37 cellular contexts compared by ENCODE assay signal in the genomic region with DNA sequence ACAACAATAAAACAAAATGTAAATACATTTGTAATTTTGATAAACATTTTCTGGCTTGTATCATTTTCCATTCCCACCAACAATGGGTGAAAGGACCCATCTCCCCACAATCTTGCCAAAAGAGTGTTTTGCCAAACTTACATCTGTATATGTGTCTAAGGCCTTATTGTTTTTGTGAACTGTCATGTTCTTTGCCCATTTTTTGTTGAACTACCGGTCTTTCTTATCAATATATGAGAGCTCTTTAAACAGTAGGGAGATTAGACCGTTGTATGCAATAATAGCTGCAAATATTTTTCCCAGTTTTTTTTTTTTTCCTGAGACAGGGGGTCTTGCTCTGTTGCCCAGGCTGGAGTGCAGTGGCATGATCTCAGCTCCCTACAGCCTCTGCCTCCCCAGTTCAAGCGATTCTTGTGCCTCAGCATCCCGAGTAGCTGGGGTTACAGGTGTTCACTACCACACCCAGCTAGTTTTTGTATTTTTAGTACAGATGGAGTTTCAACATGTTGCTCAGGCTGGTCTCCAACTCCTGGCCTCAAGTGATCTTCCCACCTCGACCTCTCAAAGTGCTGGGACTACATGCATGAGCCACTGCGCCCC.
"Had no signal": no experiment of that assay in that cellular context is flagged by ENCODE, and none has a peak within 500 bp of the region (broad histone marks: within the 10 kb centered on the region; RNA-seq: fewer than 3 reads in every experiment).

No MANE protein-coding gene starts in this region.

- FAIRE-seq: endometrium, endothelial cell of umbilical vein had no signal

- H3K9me3 ChIP-seq: adrenal gland, breast epithelium, colonic mucosa, esophagus squamous epithelium, gastroesophageal sphincter, heart right ventricle had no signal

- H3K36me3 ChIP-seq: adrenal gland, breast epithelium, cardiac muscle cell, colonic mucosa, esophagus squamous epithelium, gastroesophageal sphincter, heart right ventricle, WERI-Rb-1 had no signal

- H3K4me1 Mint-ChIP-seq: activated B cell treated with CpG ODN at 0.5 μM for 24 hours, brain, T-helper 17 cell had no signal

- ATAC-seq: activated CD4-positive, CD25-positive, alpha-beta regulatory T cell treated with anti-CD3 and anti-CD28 coated beads, Interleukin-2, amount 50 U/mL, for 24 hours; activated CD8-positive, alpha-beta memory T cell treated with anti-CD3 and anti-CD28 coated beads, Interleukin-2, amount 10 ng/mL, durations not matched to agents 7 days and 5 days; activated CD8-positive, alpha-beta T cell treated with anti-CD3 and anti-CD28 coated beads, Interleukin-2, amount 10 ng/mL, durations not matched to agents 7 days and 5 days; activated naive CD8-positive, alpha-beta T cell treated with anti-CD3 and anti-CD28 coated beads, Interleukin-2, amount 50 U/mL, for 24 hours; activated T-cell treated with anti-CD3 and anti-CD28 coated beads, Interleukin-2, amount 50 U/mL, for 72 hours; gastroesophageal sphincter; T-helper 17 cell had no signal

- DNase-seq: activated B cell treated with CpG ODN at 0.5 μM for 24 hours; activated CD4-positive, alpha-beta memory T cell treated with anti-CD3 and anti-CD28 coated beads for 36 hours; activated CD4-positive, alpha-beta T cell treated with anti-CD3 and anti-CD28 coated beads for 48 hours; activated CD4-positive, alpha-beta T cell treated with anti-CD3 and anti-CD28 coated beads, Interleukin-2, amount 50 U/mL, for 1 hour; activated CD8-positive, alpha-beta memory T cell treated with anti-CD3 and anti-CD28 coated beads, Interleukin-2, amount 10 ng/mL, durations not matched to agents 7 days and 5 days; activated CD8-positive, alpha-beta memory T cell treated with anti-CD3 and anti-CD28 coated beads, Interleukin-2, amount 50 U/mL, for 4 hours; activated CD8-positive, alpha-beta T cell treated with anti-CD3 and anti-CD28 coated beads, Interleukin-2, amount 10 ng/mL, durations not matched to agents 7 days and 5 days; activated gamma-delta T cell; activated naive CD4-positive, alpha-beta T cell; activated naive CD4-positive, alpha-beta T cell treated with anti-CD3 and anti-CD28 coated beads, Interleukin-2, amount 50 U/mL, for 16 hours; activated naive CD8-positive, alpha-beta T cell treated with anti-CD3 and anti-CD28 coated beads for 36 hours; activated naive CD8-positive, alpha-beta T cell treated with anti-CD3 and anti-CD28 coated beads, Interleukin-2, amount 50 U/mL, for 24 hours; activated T-cell treated with anti-CD3 and anti-CD28 coated beads, Interleukin-2, amount 50 U/mL, for 1 hour; activated T-cell treated with anti-CD3 and anti-CD28 coated beads, Interleukin-2, amount 50 U/mL, for 72 hours; adrenal gland; amygdala; aorta; central memory CD4-positive, alpha-beta T cell; cerebellar nuclear complex; colonic mucosa; effector CD8-positive, alpha-beta T cell; esophagus squamous epithelium; foreskin melanocyte; heart right ventricle; T-helper 1 cell; T-helper 17 cell; T1000; WERI-Rb-1 had no signal

- H3K27ac Mint-ChIP-seq: activated B cell treated with CpG ODN at 0.5 μM for 24 hours; activated CD4-positive, alpha-beta memory T cell treated with anti-CD3 and anti-CD28 coated beads for 36 hours; activated CD8-positive, alpha-beta memory T cell treated with anti-CD3 and anti-CD28 coated beads, Interleukin-2, amount 10 ng/mL, durations not matched to agents 7 days and 5 days; activated CD8-positive, alpha-beta T cell treated with anti-CD3 and anti-CD28 coated beads, Interleukin-2, amount 10 ng/mL, durations not matched to agents 7 days and 5 days; activated naive CD8-positive, alpha-beta T cell treated with anti-CD3 and anti-CD28 coated beads, Interleukin-2, amount 50 U/mL, for 24 hours; activated T-cell treated with anti-CD3 and anti-CD28 coated beads, Interleukin-2, amount 50 U/mL, for 72 hours; brain; T-helper 17 cell; T-helper 2 cell treated with Interferon-gamma antibody and Interleukin-4, amounts not matched to agents 5 μg/mL and 100 μg/mL, for 36 hours had no signal

- H3K4me3 Mint-ChIP-seq: activated B cell treated with CpG ODN at 0.5 μM for 24 hours; activated CD4-positive, alpha-beta memory T cell treated with anti-CD3 and anti-CD28 coated beads for 36 hours; activated CD8-positive, alpha-beta memory T cell treated with anti-CD3 and anti-CD28 coated beads, Interleukin-2, amount 10 ng/mL, durations not matched to agents 7 days and 5 days; activated CD8-positive, alpha-beta T cell treated with anti-CD3 and anti-CD28 coated beads, Interleukin-2, amount 10 ng/mL, durations not matched to agents 7 days and 5 days; activated naive CD8-positive, alpha-beta T cell treated with anti-CD3 and anti-CD28 coated beads for 36 hours; activated naive CD8-positive, alpha-beta T cell treated with anti-CD3 and anti-CD28 coated beads, Interleukin-2, amount 50 U/mL, for 24 hours; activated T-cell treated with anti-CD3 and anti-CD28 coated beads, Interleukin-2, amount 50 U/mL, for 72 hours; brain; T-helper 17 cell; T-helper 2 cell treated with Interferon-gamma antibody and Interleukin-4, amounts not matched to agents 5 μg/mL and 100 μg/mL, for 36 hours had no signal

- H3K27me3 ChIP-seq: adrenal gland, breast epithelium, cardiac muscle cell, colonic mucosa, esophagus squamous epithelium, gastroesophageal sphincter, heart right ventricle had no signal

- H3K36me3 Mint-ChIP-seq: activated CD4-positive, alpha-beta memory T cell treated with anti-CD3 and anti-CD28 coated beads for 36 hours; activated CD8-positive, alpha-beta memory T cell treated with anti-CD3 and anti-CD28 coated beads, Interleukin-2, amount 10 ng/mL, durations not matched to agents 7 days and 5 days; activated naive CD8-positive, alpha-beta T cell treated with anti-CD3 and anti-CD28 coated beads for 36 hours; brain had no signal

- H3K27me3 Mint-ChIP-seq: activated B cell treated with CpG ODN at 0.5 μM for 24 hours; activated CD4-positive, alpha-beta memory T cell treated with anti-CD3 and anti-CD28 coated beads for 36 hours; activated CD8-positive, alpha-beta memory T cell treated with anti-CD3 and anti-CD28 coated beads, Interleukin-2, amount 10 ng/mL, durations not matched to agents 7 days and 5 days; activated naive CD8-positive, alpha-beta T cell treated with anti-CD3 and anti-CD28 coated beads for 36 hours; activated naive CD8-positive, alpha-beta T cell treated with anti-CD3 and anti-CD28 coated beads, Interleukin-2, amount 50 U/mL, for 24 hours; brain; T-helper 17 cell had no signal

- H3K4me1 ChIP-seq: breast epithelium, colonic mucosa, esophagus squamous epithelium, gastroesophageal sphincter had no signal

- H3K27ac ChIP-seq: adrenal gland, breast epithelium, cardiac muscle cell, colonic mucosa, epithelial cell of prostate, esophagus squamous epithelium, gastroesophageal sphincter, WERI-Rb-1 had no signal

- H3K4me3 ChIP-seq: adrenal gland, breast epithelium, cardiac muscle cell, colonic mucosa, esophagus squamous epithelium, gastroesophageal sphincter, heart right ventricle had no signal

- H3K9me3 Mint-ChIP-seq: activated B cell treated with CpG ODN at 0.5 μM for 24 hours; activated CD4-positive, alpha-beta memory T cell treated with anti-CD3 and anti-CD28 coated beads for 36 hours; activated naive CD8-positive, alpha-beta T cell treated with anti-CD3 and anti-CD28 coated beads for 36 hours; activated naive CD8-positive, alpha-beta T cell treated with anti-CD3 and anti-CD28 coated beads, Interleukin-2, amount 50 U/mL, for 24 hours; activated T-cell treated with anti-CD3 and anti-CD28 coated beads, Interleukin-2, amount 50 U/mL, for 72 hours; brain; T-helper 2 cell treated with Interferon-gamma antibody and Interleukin-4, amounts not matched to agents 5 μg/mL and 100 μg/mL, for 36 hours had no signal
